In genomic region chr3:102179321-102180290, GRCh38 we compare ENCODE assay signal across 8 cellular contexts.
DNase-seq lines count a peak whose midpoint lies in the region; ATAC-seq and TF ChIP-seq lines count a peak whose summit lies in the region.

No MANE protein-coding gene starts in this region.

- H3K4me1 ChIP-seq in heart right ventricle: peaks cover 3 to 56% (median 40%) of the 10 kb centered on the region in 9 donors
- no peaks in the 10 kb centered on the region for H3K4me1 ChIP-seq in urinary bladder (ENCODE audit: insufficient read depth)
- H3K4me1 ChIP-seq in GM23338 (ENCODE audit: insufficient read depth): peaks cover 15% of the 10 kb centered on the region

- H3K9me3 Mint-ChIP-seq in CD14-positive monocyte (no peaks in the 10 kb centered on the region), GM23338 (no peaks in the 10 kb centered on the region)

- H3K9me2 ChIP-seq in GM23338 (ENCODE audit: insufficient read depth): no peaks in the 10 kb centered on the region; the same call in 1 of the 2 replicates

- H2AFZ ChIP-seq in GM23338: no peak overlapping the region; the same call in 1 of the 2 replicates

- no peaks in the 10 kb centered on the region for H3K27me3 Mint-ChIP-seq in CD14-positive monocyte (ENCODE audit: low read depth in 3 of 3)
- H3K27me3 Mint-ChIP-seq in GM23338 (ENCODE audit: insufficient read depth, low read depth, poor library complexity): no peaks in the 10 kb centered on the region

- H3K27ac Mint-ChIP-seq in CD14-positive monocyte: peak overlapping the region in 1 of 7 donors; percentile 0
- H3K27ac Mint-ChIP-seq in GM23338: no peak overlapping the region

- no peak overlapping the region for H3K4me3 Mint-ChIP-seq in CD14-positive monocyte
- no peak overlapping the region for H3K4me3 Mint-ChIP-seq in GM23338

- intact Hi-C loops in heart right ventricle (cut with DNase I): no loop called here
- intact Hi-C loops in Right ventricle myocardium superior (cut with DNase I): no loop called here
- intact Hi-C loops in CD14-positive monocyte (cut with micrococcal nuclease): no loop called here

- DNase-seq in heart right ventricle (no peak), Right ventricle myocardium superior (no peak), HT-29 (ENCODE audit: low spot score) (peak; percentile 73), fibroblast of pulmonary artery (ENCODE audit: low read depth) (peak; percentile 37), CD14-positive monocyte (ENCODE audit: low spot score) (no peak), GM23338 (ENCODE audit: low spot score) (no peak), foreskin melanocyte (no peak)

- H3K4me1 Mint-ChIP-seq in CD14-positive monocyte (peaks cover 14% of the 10 kb centered on the region), GM23338 (peaks cover 14% of the 10 kb centered on the region)

- ATAC-seq in heart right ventricle (peak in 4 of 8 donors; percentile 4 to 38 (median 23)), Right ventricle myocardium superior (ENCODE audit: poor library complexity) (no peak), GM23338 (no peak)

- no peaks in the 10 kb centered on the region for H3K36me3 ChIP-seq in heart right ventricle
- no peaks in the 10 kb centered on the region for H3K36me3 ChIP-seq in urinary bladder (ENCODE audit: insufficient read depth)
- no peaks in the 10 kb centered on the region for H3K36me3 ChIP-seq in GM23338 (ENCODE audit: insufficient read depth)

- H3K27me3 ChIP-seq in heart right ventricle: no peaks in the 10 kb centered on the region
- H3K27me3 ChIP-seq in GM23338 (ENCODE audit: insufficient read depth): no peaks in the 10 kb centered on the region

- H3K79me2 ChIP-seq in GM23338 (replicated peaks; ENCODE audit: insufficient read depth): no peaks in the 10 kb centered on the region

- WGBS in heart right ventricle, 2 donors: 32 to 46% methylated on average over 8 of the region's 8 CpGs
- WGBS in urinary bladder: 33% methylated on average over 8 of the region's 8 CpGs

- H3K4me3 ChIP-seq in heart right ventricle (peak overlapping the region in 4 of 10 donors; percentile 4 to 23 (median 8)), fibroblast of pulmonary artery (replicated peaks; ENCODE audit: low read depth, low read length) (no peak overlapping the region), urinary bladder (ENCODE audit: low read depth, low read length) (no peak overlapping the region), GM23338 (no peak overlapping the region)

- H3K27ac ChIP-seq in heart right ventricle: peak overlapping the region; percentile 37 to 84 (median 68)
- H3K27ac ChIP-seq in urinary bladder (ENCODE audit: low read depth): peak overlapping the region; percentile 50
- H3K27ac ChIP-seq in GM23338 (ENCODE audit: low read depth): no peak overlapping the region

- H3K9me3 ChIP-seq in heart right ventricle: no peaks in the 10 kb centered on the region

- no peaks in the 10 kb centered on the region for H4K20me1 ChIP-seq in GM23338 (replicated peaks; ENCODE audit: insufficient read depth)

- TF ChIP-seq CTCF in heart right ventricle (IDR thresholded peaks at IDR 0.05) (no peak), fibroblast of pulmonary artery (IDR thresholded peaks at IDR 0.05; ENCODE audit: low read length, missing control alignments) (no peak), CD14-positive monocyte (IDR thresholded peaks at IDR 0.05) (no peak), GM23338 (conservative IDR thresholded peaks at IDR 0.05; ENCODE audit: low read depth in 2 of 2) (no peak)

- H3K4me2 ChIP-seq in GM23338: no peak overlapping the region

- H3K36me3 Mint-ChIP-seq in CD14-positive monocyte: no peaks in the 10 kb centered on the region
- no peaks in the 10 kb centered on the region for H3K36me3 Mint-ChIP-seq in GM23338 (ENCODE audit: low read depth)

- H3F3A ChIP-seq in GM23338 (replicated peaks; ENCODE audit: low read depth): no peaks in the 10 kb centered on the region

TF ChIP-seq in GM23338, 12 proteins besides CTCF, POLR2A, EP300 and RAD21 (continues in another document):
- TF ChIP-seq ETS1 (IDR thresholded peaks at IDR 0.05) (no peak), ZNF114 (CRISPR knock-in tag; IDR thresholded peaks at IDR 0.05) (no peak), EZH2 (IDR thresholded peaks at IDR 0.05; ENCODE audit: low read depth, unreplicated experiment) (no peak), ZNF462 (CRISPR knock-in tag; IDR thresholded peaks at IDR 0.05) (no peak), CREB1 (CRISPR knock-in tag; IDR thresholded peaks at IDR 0.05; ENCODE audit: low read depth) (no peak), EZH2phosphoT487 (IDR thresholded peaks at IDR 0.05; ENCODE audit: unreplicated experiment) (no peak), ZNF331 (CRISPR knock-in tag; IDR thresholded peaks at IDR 0.05; ENCODE audit: low read depth) (no peak)

Comparison
In these comparisons a context has a peak if more than half of its experiments do, and no peak if none do; other contexts are left out.
1. DNase-seq: peak in HT-29 (single experiment) and fibroblast of pulmonary artery (single experiment); none in heart right ventricle (0 of 2), Right ventricle myocardium superior (single experiment), CD14-positive monocyte (single experiment), GM23338 (single experiment) and foreskin melanocyte (single experiment).